ENCODE assay signal across 33 cellular contexts in genomic region chr15:65266469-65266868, GRCh38. TPM values are rescaled to one million over a fixed set of nuclear protein-coding genes. Genes with fewer than 3 reads are reported as not detected.
"Had no signal": no experiment of that assay in that cellular context is flagged by ENCODE, and none has a peak within 500 bp of the region (broad histone marks: within the 10 kb centered on the region; RNA-seq: fewer than 3 reads in every experiment).

No MANE protein-coding gene starts in this region.

- H3K4me1 ChIP-seq: ascending aorta, Peyer's patch, SJSA1 had no signal

- H3K27ac Mint-ChIP-seq: activated CD4-positive, alpha-beta T cell treated with anti-CD3 and anti-CD28 coated beads for 36 hours; activated CD8-positive, alpha-beta T cell treated with anti-CD3 and anti-CD28 coated beads for 36 hours; activated naive CD4-positive, alpha-beta T cell treated with anti-CD3 and anti-CD28 coated beads, Interleukin-2, amount 50 U/mL, for 24 hours; activated naive CD8-positive, alpha-beta T cell treated with anti-CD3 and anti-CD28 coated beads, Interleukin-2, amount 10 ng/mL, durations not matched to agents 7 days and 5 days; activated T-cell treated with anti-CD3 and anti-CD28 coated beads, Interleukin-2, amount 50 U/mL, for 24 hours; activated T-helper 2 cell treated with anti-CD3 and anti-CD28 coated beads, Interferon-gamma antibody, Interleukin-2, Interleukin-4, amounts not matched to agents 10 μg/mL and 5 μg/mL and 100 μg/mL, durations not matched to agents 14 hours and 24 hours and 36 hours; T-helper 1 cell treated with Interleukin-12 subunit alpha and Interleukin-12 subunit beta and Interleukin-4 antibody, amounts not matched to agents 30 μg/mL and 1 μg/mL, for 36 hours; T-helper 2 cell treated with Interferon-gamma antibody and Interleukin-4, amounts not matched to agents 5 μg/mL and 100 μg/mL, for 36 hours had no signal

- DNase-seq: activated CD4-positive, alpha-beta T cell treated with anti-CD3 and anti-CD28 coated beads for 36 hours; activated CD8-positive, alpha-beta T cell treated with anti-CD3 and anti-CD28 coated beads for 36 hours; activated gamma-delta T cell; activated naive CD4-positive, alpha-beta T cell treated with Interleukin-2 at 50 U/mL for 16 hours; activated naive CD8-positive, alpha-beta T cell treated with anti-CD3 and anti-CD28 coated beads, Interleukin-2, amount 10 ng/mL, durations not matched to agents 7 days and 5 days; activated T-cell treated with anti-CD3 and anti-CD28 coated beads, Interleukin-2, amount 50 U/mL, for 24 hours; amygdala; MM.1S; MV-4-11; NCI-H1092; NCI-H1436 treated with DMSO at 0.1 percent for 48 hours; NCI-H1694 treated with DMSO at 0.1 percent for 48 hours; NCI-H2029; NCI-H345; NCI-H524 treated with DMSO at 0.1 percent for 48 hours; PC-3; Peyer's patch; RPMI8226; SHP77 treated with DMSO at 0.1 percent for 48 hours; SK-N-SH had no signal

- H3K27me3 ChIP-seq: ascending aorta, cardiac muscle cell, Peyer's patch, SJSA1 had no signal

- H3K9ac ChIP-seq: KMS-11, SK-N-SH had no signal

- H3K4me3 ChIP-seq: ascending aorta, cardiac muscle cell, Peyer's patch, SJSA1 had no signal

- H3K27ac ChIP-seq: ascending aorta, cardiac muscle cell, KMS-11, Peyer's patch, SJSA1 had no signal

- H3K4me1 Mint-ChIP-seq: activated CD4-positive, alpha-beta T cell treated with anti-CD3 and anti-CD28 coated beads for 36 hours had no signal

- FAIRE-seq: TTC549 had no signal

- H3K27me3 Mint-ChIP-seq: activated CD4-positive, alpha-beta T cell treated with anti-CD3 and anti-CD28 coated beads for 36 hours; activated CD8-positive, alpha-beta T cell treated with anti-CD3 and anti-CD28 coated beads for 36 hours; activated naive CD4-positive, alpha-beta T cell treated with anti-CD3 and anti-CD28 coated beads, Interleukin-2, amount 50 U/mL, for 24 hours; activated naive CD8-positive, alpha-beta T cell treated with anti-CD3 and anti-CD28 coated beads, Interleukin-2, amount 10 ng/mL, durations not matched to agents 7 days and 5 days; activated T-cell treated with anti-CD3 and anti-CD28 coated beads, Interleukin-2, amount 50 U/mL, for 24 hours had no signal

- H3K36me3 ChIP-seq: cardiac muscle cell had no signal

- H3K9me3 Mint-ChIP-seq: activated CD8-positive, alpha-beta T cell treated with anti-CD3 and anti-CD28 coated beads for 36 hours; activated naive CD4-positive, alpha-beta T cell treated with anti-CD3 and anti-CD28 coated beads, Interleukin-2, amount 50 U/mL, for 24 hours; activated naive CD8-positive, alpha-beta T cell treated with anti-CD3 and anti-CD28 coated beads, Interleukin-2, amount 10 ng/mL, durations not matched to agents 7 days and 5 days; activated T-cell treated with anti-CD3 and anti-CD28 coated beads, Interleukin-2, amount 50 U/mL, for 24 hours; activated T-helper 2 cell treated with anti-CD3 and anti-CD28 coated beads, Interferon-gamma antibody, Interleukin-2, Interleukin-4, amounts not matched to agents 10 μg/mL and 5 μg/mL and 100 μg/mL, durations not matched to agents 14 hours and 24 hours and 36 hours; T-helper 1 cell treated with Interleukin-12 subunit alpha and Interleukin-12 subunit beta and Interleukin-4 antibody, amounts not matched to agents 30 μg/mL and 1 μg/mL, for 36 hours; T-helper 2 cell treated with Interferon-gamma antibody and Interleukin-4, amounts not matched to agents 5 μg/mL and 100 μg/mL, for 36 hours had no signal

- ATAC-seq: activated CD4-positive, alpha-beta T cell treated with anti-CD3 and anti-CD28 coated beads for 36 hours; activated CD8-positive, alpha-beta T cell treated with anti-CD3 and anti-CD28 coated beads for 36 hours; PC-3 had no signal

- H3K9me3 ChIP-seq: ascending aorta, Peyer's patch, SJSA1, SK-N-SH had no signal

- H3K4me3 Mint-ChIP-seq: activated CD4-positive, alpha-beta T cell treated with anti-CD3 and anti-CD28 coated beads for 36 hours; activated CD8-positive, alpha-beta T cell treated with anti-CD3 and anti-CD28 coated beads for 36 hours; activated naive CD4-positive, alpha-beta T cell treated with anti-CD3 and anti-CD28 coated beads, Interleukin-2, amount 50 U/mL, for 24 hours; activated naive CD8-positive, alpha-beta T cell treated with anti-CD3 and anti-CD28 coated beads, Interleukin-2, amount 10 ng/mL, durations not matched to agents 7 days and 5 days; activated T-cell treated with anti-CD3 and anti-CD28 coated beads, Interleukin-2, amount 50 U/mL, for 24 hours; T-helper 1 cell treated with Interleukin-12 subunit alpha and Interleukin-12 subunit beta and Interleukin-4 antibody, amounts not matched to agents 30 μg/mL and 1 μg/mL, for 36 hours; T-helper 2 cell treated with Interferon-gamma antibody and Interleukin-4, amounts not matched to agents 5 μg/mL and 100 μg/mL, for 36 hours had no signal

RNA-seq across cellular contexts. Expression of gene RNU5A-1, which starts 29.4 kb away (rescaled TPM):
- total RNA-seq: activated CD4-positive, alpha-beta T cell treated with anti-CD3 and anti-CD28 coated beads for 36 hours; activated CD8-positive, alpha-beta memory T cell treated with anti-CD3 and anti-CD28 coated beads for 36 hours; activated CD8-positive, alpha-beta T cell treated with anti-CD3 and anti-CD28 coated beads for 36 hours; activated naive CD8-positive, alpha-beta T cell treated with anti-CD3 and anti-CD28 coated beads, Interleukin-2, amount 10 ng/mL, durations not matched to agents 7 days and 5 days; activated T-helper 2 cell treated with anti-CD3 and anti-CD28 coated beads, Interferon-gamma antibody, Interleukin-2, Interleukin-4, amounts not matched to agents 10 μg/mL and 5 μg/mL and 100 μg/mL, durations not matched to agents 14 hours and 24 hours and 36 hours; ascending aorta; cardiac muscle cell; LHCN-M2; NCI-H460; PC-3; Peyer's patch; SJSA1 had no signal
- polyA plus RNA-seq: adipose tissue, cardiac muscle cell, SK-N-SH had no signal

RNA-seq across cellular contexts. Expression of gene RNU5B-1, which starts 38.0 kb away (rescaled TPM):
- total RNA-seq: activated CD4-positive, alpha-beta T cell treated with anti-CD3 and anti-CD28 coated beads for 36 hours; activated CD8-positive, alpha-beta memory T cell treated with anti-CD3 and anti-CD28 coated beads for 36 hours; activated CD8-positive, alpha-beta T cell treated with anti-CD3 and anti-CD28 coated beads for 36 hours; activated T-helper 2 cell treated with anti-CD3 and anti-CD28 coated beads, Interferon-gamma antibody, Interleukin-2, Interleukin-4, amounts not matched to agents 10 μg/mL and 5 μg/mL and 100 μg/mL, durations not matched to agents 14 hours and 24 hours and 36 hours; ascending aorta; cardiac muscle cell; LHCN-M2; NCI-H460; PC-3; Peyer's patch; SJSA1 had no signal
- polyA plus RNA-seq: adipose tissue, cardiac muscle cell, SK-N-SH had no signal

RNA-seq across cellular contexts. Expression of gene CILP, which starts 55.2 kb away (rescaled TPM):
- total RNA-seq: activated CD4-positive, alpha-beta T cell treated with anti-CD3 and anti-CD28 coated beads for 36 hours; activated CD8-positive, alpha-beta T cell treated with anti-CD3 and anti-CD28 coated beads for 36 hours; NCI-H460; PC-3; SJSA1 had no signal
